Comparison of ENCODE assay signal across 27 cellular contexts in genomic region chr14:100362311-100362927, GRCh38. TPM values are rescaled to one million over a fixed set of nuclear protein-coding genes. Genes with fewer than 3 reads are reported as not detected.
DNase-seq lines count a peak whose midpoint lies in the region; ATAC-seq lines count a peak whose summit lies in the region.
"Had no signal": no experiment of that assay in that cellular context is flagged by ENCODE, and none has a peak within 500 bp of the region (broad histone marks: within the 10 kb centered on the region; RNA-seq: fewer than 3 reads in every experiment).

No MANE protein-coding gene starts in this region.

- H3K4me3 ChIP-seq in muscle layer of duodenum (ENCODE audit: low read depth in 1 of 2, low read length in 2 of 2) = no peak overlapping the region
- H3K4me3 ChIP-seq: BLaER1 treated with 17β-estradiol and CSF1 and Interleukin-3, amounts not matched to agents 10 nM and 100 nM had no signal

- peak overlapping the region; percentile 70 for H3K27ac ChIP-seq in muscle layer of duodenum (ENCODE audit: low read length)
- H3K27ac ChIP-seq: BLaER1 treated with 17β-estradiol and CSF1 and Interleukin-3, amounts not matched to agents 10 nM and 100 nM; foreskin keratinocyte; parathyroid adenoma had no signal

- ATAC-seq in GM21423 (IDR thresholded peaks at IDR 0.05; ENCODE audit: unreplicated experiment) = no peak
- ATAC-seq: effector memory CD8-positive, alpha-beta T cell; foreskin keratinocyte had no signal

- peaks cover 36 to 49% of the 10 kb centered on the region in 2 donors for H3K36me3 ChIP-seq in muscle layer of duodenum (ENCODE audit: control insufficient read depth in 1 of 2, insufficient read depth in 2 of 2, low read length in 2 of 2)

- H3K9me3 ChIP-seq in muscle layer of duodenum (ENCODE audit: control insufficient read depth in 1 of 2, low read length in 2 of 2) = no peaks in the 10 kb centered on the region

- H3K4me1 ChIP-seq in muscle layer of duodenum (ENCODE audit: control insufficient read depth in 1 of 2, insufficient read depth in 2 of 2, low read length in 2 of 2) = peaks cover 0 to 3% of the 10 kb centered on the region in 2 donors
- H3K4me1 ChIP-seq: foreskin keratinocyte, parathyroid adenoma had no signal

- no peaks in the 10 kb centered on the region for H3K27me3 ChIP-seq in muscle layer of duodenum (ENCODE audit: low read depth, low read length)
- H3K27me3 ChIP-seq: BLaER1 treated with 17β-estradiol and CSF1 and Interleukin-3, amounts not matched to agents 10 nM and 100 nM; foreskin keratinocyte had no signal

- DNase-seq in NCI-H1417 (lab: John Stamatoyannopoulos, UW) (peak in 2 of 3 experiments; percentile 42 to 82), NCI-H1417 treated with DMSO at 0.1 percent for 48 hours (lab: John Stamatoyannopoulos, UW) (no peak), M059J (ENCODE audit: low read depth) (peak; percentile 67), astrocyte of the hippocampus (ENCODE audit: low read depth, low spot score) (peak; percentile 25), NCI-H2196 treated with DMSO at 0.1 percent for 48 hours (lab: John Stamatoyannopoulos, UW; ENCODE audit: unreplicated experiment) (no peak), SK-N-DZ (ENCODE audit: low spot score) (no peak)
- DNase-seq: 8988T; activated CD4-positive, alpha-beta T cell treated with anti-CD3 and anti-CD28 coated beads, Interleukin-2, amount 10 ng/mL, durations not matched to agents 24 days and 14 days; activated T-cell treated with anti-CD3 and anti-CD28 coated beads, Interleukin-2, amount 50 U/mL, for 24 hours; caudate nucleus; DMS79; effector memory CD8-positive, alpha-beta T cell; foreskin keratinocyte; MV-4-11; naive B cell; NCI-H345; Right ventricle myocardium superior; stimulated activated CD4-positive, alpha-beta T cell treated with anti-CD3 and anti-CD28 coated beads, Interleukin-12 subunit alpha, Interleukin-12 subunit beta, amount 100 ng/mL, for 4 hours; stimulated activated naive CD4-positive, alpha-beta T cell treated with Interleukin-2 at 50 U/mL for 16 hours; T-helper 9 cell had no signal

RNA-seq across cellular contexts. Expression of gene WDR25, which starts 13.9 kb away (rescaled TPM):
- 22.4 and 22.8 TPM in 2 replicates for total RNA-seq in M059J (2014; rRNA removed; shearing (Covaris generic))
- polyA plus RNA-seq in SK-N-DZ (2014; cell fraction: cytosol; rRNA removed) = 5.9 and 6.5 TPM in 2 replicates
- polyA plus RNA-seq in SK-N-DZ (2014; cell fraction: nucleus; rRNA removed) = 3.8 TPM in 2 replicates

RNA-seq across cellular contexts. Expression of gene SLC25A47, which starts 39.3 kb away (rescaled TPM):
- not detected in 2 replicates for total RNA-seq in M059J (2014; rRNA removed; shearing (Covaris generic))
- polyA plus RNA-seq in SK-N-DZ (2014; cell fraction: cytosol; rRNA removed) = not detected in 2 replicates
- polyA plus RNA-seq in SK-N-DZ (2014; cell fraction: nucleus; rRNA removed) = 0.69 TPM in 1 of 2 replicates, not detected in the other
- total RNA-seq: activated CD4-positive, alpha-beta T cell treated with anti-CD3 and anti-CD28 coated beads, Interleukin-2, amount 10 ng/mL, durations not matched to agents 24 days and 14 days; foreskin keratinocyte; lower leg skin; Right ventricle myocardium superior; urinary bladder had no signal
- polyA plus RNA-seq: foreskin keratinocyte, IgD-negative memory B cell had no signal

RNA-seq across cellular contexts. Expression of gene SLC25A29, which starts 56.2 kb away (rescaled TPM):
- 5.0 and 18.8 TPM in 2 replicates for total RNA-seq in M059J (2014; rRNA removed; shearing (Covaris generic))
- 73.8 and 82.2 TPM in 2 replicates for polyA plus RNA-seq in SK-N-DZ (2014; cell fraction: cytosol; rRNA removed)
- polyA plus RNA-seq in SK-N-DZ (2014; cell fraction: nucleus; rRNA removed) = 229 and 356 TPM in 2 replicates

Comparison
In these comparisons a context has a peak if more than half of its experiments do, and no peak if none do; other contexts are left out.
1. DNase-seq: peak in NCI-H1417 (2 of 3), M059J (single experiment) and astrocyte of the hippocampus (single experiment); none in NCI-H1417 treated with DMSO at 0.1 percent for 48 hours (single experiment), NCI-H2196 treated with DMSO at 0.1 percent for 48 hours (single experiment) and SK-N-DZ (single experiment).